In the genomic region with DNA sequence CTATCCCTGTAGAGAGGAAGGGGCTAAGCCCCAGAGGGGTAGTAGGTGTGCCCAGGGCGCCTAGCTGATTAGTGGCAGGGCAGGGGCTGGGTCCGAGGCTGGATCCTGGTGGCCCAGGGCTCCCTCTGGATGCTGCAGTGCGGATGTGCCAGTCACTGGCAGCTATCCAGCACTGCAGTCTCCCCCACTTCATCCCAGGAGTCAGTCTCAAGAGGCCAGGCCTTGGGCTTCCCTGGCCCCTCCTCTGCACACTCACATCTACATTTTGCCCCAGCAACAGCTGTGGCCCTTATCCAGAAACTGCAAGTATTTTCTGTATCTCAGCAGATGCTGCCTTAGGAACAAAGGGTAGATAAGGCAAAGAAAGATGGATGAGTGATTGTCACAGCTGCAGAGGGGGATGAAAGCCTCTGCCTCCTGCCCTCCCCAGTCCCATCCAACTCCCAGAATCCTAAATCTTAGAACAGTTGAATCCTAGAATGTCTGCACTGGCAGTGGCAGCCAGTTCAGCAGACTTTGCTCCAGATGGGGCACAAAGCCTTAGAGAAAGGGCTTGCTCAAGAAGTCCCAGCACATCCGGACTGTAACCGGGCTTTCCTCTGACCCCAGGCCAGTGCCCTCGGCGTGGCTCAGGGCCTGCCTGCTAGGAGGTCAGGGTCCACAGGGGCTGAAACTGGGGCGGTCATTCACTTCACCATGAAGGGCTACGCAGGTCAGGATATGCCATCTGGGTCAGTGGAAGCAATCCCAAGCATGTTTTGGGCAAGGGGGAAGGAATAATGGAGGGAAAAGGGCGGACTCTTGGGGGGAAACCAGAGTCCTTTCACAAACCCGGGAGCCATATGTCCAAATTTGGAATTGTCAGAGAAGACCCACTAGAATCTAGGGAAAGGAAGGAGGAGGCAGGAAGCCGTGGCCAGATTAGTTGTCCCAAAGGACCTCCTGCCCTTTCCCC, we compare ENCODE assay signal across 8 cellular contexts. TPM values are rescaled to one million over a fixed set of nuclear protein-coding genes. Genes with fewer than 3 reads are reported as not detected.
A peak's percentile ranks its signal among the peaks of the same experiment; 100 is the strongest.
DNase-seq lines count a peak whose midpoint lies in the region; FAIRE-seq and TF ChIP-seq lines count a peak whose summit lies in the region.

No MANE protein-coding gene starts in this region.

- no peak overlapping the region for H4K8ac ChIP-seq in H9 (replicated peaks; ENCODE audit: insufficient read length, low read depth, low read length)

- intact Hi-C loops in thyroid gland (cut with DNase I) = no loop called here

- H3K4me1 ChIP-seq in H9 (ENCODE audit: insufficient read depth, low read length) (no peaks in the 10 kb centered on the region), liver (ENCODE audit: control insufficient read depth in 4 of 4, insufficient read depth in 4 of 4, low read length in 3 of 4) (peaks cover 9 to 70% (median 53%) of the 10 kb centered on the region in 4 donors), thyroid gland (peaks cover 20 to 39% of the 10 kb centered on the region in 2 donors)

- H3K9me3 Mint-ChIP-seq in H9 = no peaks in the 10 kb centered on the region

- H3K23ac ChIP-seq in H9 (ENCODE audit: insufficient read length, low read depth, low read length) = no peak overlapping the region

- no peaks in the 10 kb centered on the region for H3K79me1 ChIP-seq in H9 (ENCODE audit: insufficient read depth, low read depth, low read length, poor library complexity, severe bottlenecking)

- no peaks in the 10 kb centered on the region; the same call in 1 of the 2 replicates for H3K79me2 ChIP-seq in H9 (ENCODE audit: insufficient read depth, low read length)

- no peak overlapping the region for H4K5ac ChIP-seq in H9 (ENCODE audit: insufficient read length, low read depth, low read length)

- H3K9ac ChIP-seq in H9 (ENCODE audit: extremely low read depth, insufficient read length, low read length) = no peak overlapping the region
- H3K9ac ChIP-seq in liver (ENCODE audit: low read depth in 1 of 2, low read length in 2 of 2) = peak overlapping the region; percentile 30 to 79

- peak overlapping the region; percentile 70 for H3K4me2 ChIP-seq in H9 (ENCODE audit: insufficient read depth, insufficient read length, low read length)

- no peak overlapping the region for H2AFZ ChIP-seq in H9 (ENCODE audit: low read length)

- no peak overlapping the region for H3T11ph ChIP-seq in H9 (ENCODE audit: low read length)

- peaks cover 28 to 39% of the 10 kb centered on the region in 2 experiments for H3K4me1 Mint-ChIP-seq in H9

- peaks cover 15% of the 10 kb centered on the region for H3K23me2 ChIP-seq in H9 (ENCODE audit: insufficient read length, low read depth, low read length, poor library complexity, severe bottlenecking)

- WGBS in H9 (ENCODE audit: extremely low coverage, insufficient read length, low lambda C conversion rate) = no CpG with 5 or more reads among the region's 12 CpGs
- 19% methylated on average over 12 of the region's 12 CpGs for WGBS in liver
- WGBS in thyroid gland, 2 donors = 44 to 48% methylated on average over 10 to 12 of the region's 12 CpGs

- no peak overlapping the region for H2BK12ac ChIP-seq in H9 (ENCODE audit: insufficient read length, low read depth, low read length)

- H3K27me3 ChIP-seq in H9 (ENCODE audit: insufficient read depth, low read length) = no peaks in the 10 kb centered on the region
- no peaks in the 10 kb centered on the region for H3K27me3 ChIP-seq in liver (ENCODE audit: control insufficient read depth in 4 of 4, insufficient read depth in 4 of 4, low read length in 3 of 4)
- H3K27me3 ChIP-seq in thyroid gland = no peaks in the 10 kb centered on the region

- TF ChIP-seq RAD21 in liver (IDR thresholded peaks at IDR 0.05) = peak; percentile 36 to 38

- H3K56ac ChIP-seq in H9 (ENCODE audit: insufficient read length, low read depth, low read length) = no peak overlapping the region

- DNase-seq in GM10266 (ENCODE audit: extremely low spot score) (peak; percentile 40), H9 (no peak), NCI-H510A treated with DMSO at 0.1 percent for 48 hours (lab: John Stamatoyannopoulos, UW) (peak; percentile 11), cardiac fibroblast (ENCODE audit: low read depth in 2 of 2) (peak; percentile 63 to 74), thyroid gland (peak; percentile 60 to 76), MV-4-11 (lab: John Stamatoyannopoulos, UW) (no peak), D721Med (ENCODE audit: insufficient read length, low spot score) (no peak)

- no peak for FAIRE-seq in D721Med (lab: Jason Lieb, UNC)

- no peak overlapping the region for H2BK5ac ChIP-seq in H9 (ENCODE audit: insufficient read length, low read length)

- no peak for TF ChIP-seq CTCF in GM10266 (IDR thresholded peaks at IDR 0.05; ENCODE audit: control insufficient read depth, insufficient read depth, low read depth, missing control alignments)
- TF ChIP-seq CTCF in H9 (conservative IDR thresholded peaks at IDR 0.05) = no peak
- TF ChIP-seq CTCF in cardiac fibroblast (IDR thresholded peaks at IDR 0.05; ENCODE audit: low read depth, low read length) = no peak
- TF ChIP-seq CTCF in liver (IDR thresholded peaks at IDR 0.05; ENCODE audit: low read depth, low read length, missing input control) = no peak
- TF ChIP-seq CTCF in thyroid gland (IDR thresholded peaks at IDR 0.05) = no peak
- no peak for TF ChIP-seq CTCF in D721Med (IDR thresholded peaks at IDR 0.05; ENCODE audit: insufficient read depth, missing control alignments)

- H3K4me3 ChIP-seq in cardiac fibroblast (replicated peaks in 1 of 2; ENCODE audit: low read depth in 2 of 2, low read length in 2 of 2) = peak overlapping the region; percentile 95 to 99
- H3K4me3 ChIP-seq in liver (ENCODE audit: low read depth in 1 of 3, low read length in 3 of 3) = peak overlapping the region; percentile 19 to 93 (median 67)
- H3K4me3 ChIP-seq in thyroid gland (replicated peaks in 1 of 3) = peak overlapping the region in 2 of 3 donors; percentile 32 to 59

- H3K36me3 Mint-ChIP-seq in H9 (ENCODE audit: insufficient read depth in 1 of 3, low read depth in 3 of 3) = no peaks in the 10 kb centered on the region

- H4K91ac ChIP-seq in H9 (ENCODE audit: insufficient read length, low read depth, low read length) = no peak overlapping the region

- no peak overlapping the region for H3K27ac ChIP-seq in H9 (ENCODE audit: insufficient read length, low read depth, low read length)
- peak overlapping the region; percentile 80 to 84 for H3K27ac ChIP-seq in liver (ENCODE audit: low read depth in 1 of 2, low read length in 2 of 2)
- H3K27ac ChIP-seq in thyroid gland = peak overlapping the region; percentile 71 to 93 (median 84)

- H4K20me1 ChIP-seq in H9 (ENCODE audit: control insufficient read depth, insufficient read depth, insufficient read length) = no peaks in the 10 kb centered on the region

- peak overlapping the region; percentile 77 to 85 for H3K4me3 Mint-ChIP-seq in H9

- H3K36me3 ChIP-seq in liver (ENCODE audit: control insufficient read depth in 4 of 4, insufficient read depth in 3 of 4, low read depth in 1 of 4, low read length in 3 of 4) (peaks cover 0 to 2% (median 0%) of the 10 kb centered on the region in 4 donors), thyroid gland (no peaks in the 10 kb centered on the region)

- H2BK15ac ChIP-seq in H9 (ENCODE audit: low read depth, low read length) = no peak overlapping the region

- H3K27ac Mint-ChIP-seq in H9 = no peak overlapping the region; a peak in 1 of 7 replicates

- H3K4ac ChIP-seq in H9 (ENCODE audit: low read depth, low read length) = no peak overlapping the region

- H3K9me3 ChIP-seq in H9 (ENCODE audit: control insufficient read depth, low read depth, low read length) = no peaks in the 10 kb centered on the region
- no peaks in the 10 kb centered on the region for H3K9me3 ChIP-seq in liver (ENCODE audit: control insufficient read depth in 4 of 4, low read length in 3 of 4)
- H3K9me3 ChIP-seq in thyroid gland = no peaks in the 10 kb centered on the region

- H3K18ac ChIP-seq in H9 (ENCODE audit: insufficient read length, low read depth, low read length) = no peak overlapping the region

- no peak overlapping the region for H3K14ac ChIP-seq in H9 (ENCODE audit: insufficient read depth, low read length)

- H2AK5ac ChIP-seq in H9 (ENCODE audit: insufficient read length, low read length) = no peak overlapping the region

- no peak overlapping the region for H2BK120ac ChIP-seq in H9 (ENCODE audit: low read depth, low read length, poor library complexity, severe bottlenecking)

- no peak for TF ChIP-seq POLR2A in thyroid gland (IDR thresholded peaks at IDR 0.05)

- peaks cover 12% of the 10 kb centered on the region; the same call in 1 of the 2 replicates for H3K27me3 Mint-ChIP-seq in H9 (ENCODE audit: low read depth)

- H2BK20ac ChIP-seq in H9 (ENCODE audit: low read depth, low read length, poor library complexity, severe bottlenecking) = no peak overlapping the region

TF ChIP-seq in liver, 16 proteins besides CTCF, POLR2A, EP300 and RAD21 (continues in another document):
- peak; percentile 36 for TF ChIP-seq YY1 (IDR thresholded peaks at IDR 0.05)
- TF ChIP-seq, protein P1, sequence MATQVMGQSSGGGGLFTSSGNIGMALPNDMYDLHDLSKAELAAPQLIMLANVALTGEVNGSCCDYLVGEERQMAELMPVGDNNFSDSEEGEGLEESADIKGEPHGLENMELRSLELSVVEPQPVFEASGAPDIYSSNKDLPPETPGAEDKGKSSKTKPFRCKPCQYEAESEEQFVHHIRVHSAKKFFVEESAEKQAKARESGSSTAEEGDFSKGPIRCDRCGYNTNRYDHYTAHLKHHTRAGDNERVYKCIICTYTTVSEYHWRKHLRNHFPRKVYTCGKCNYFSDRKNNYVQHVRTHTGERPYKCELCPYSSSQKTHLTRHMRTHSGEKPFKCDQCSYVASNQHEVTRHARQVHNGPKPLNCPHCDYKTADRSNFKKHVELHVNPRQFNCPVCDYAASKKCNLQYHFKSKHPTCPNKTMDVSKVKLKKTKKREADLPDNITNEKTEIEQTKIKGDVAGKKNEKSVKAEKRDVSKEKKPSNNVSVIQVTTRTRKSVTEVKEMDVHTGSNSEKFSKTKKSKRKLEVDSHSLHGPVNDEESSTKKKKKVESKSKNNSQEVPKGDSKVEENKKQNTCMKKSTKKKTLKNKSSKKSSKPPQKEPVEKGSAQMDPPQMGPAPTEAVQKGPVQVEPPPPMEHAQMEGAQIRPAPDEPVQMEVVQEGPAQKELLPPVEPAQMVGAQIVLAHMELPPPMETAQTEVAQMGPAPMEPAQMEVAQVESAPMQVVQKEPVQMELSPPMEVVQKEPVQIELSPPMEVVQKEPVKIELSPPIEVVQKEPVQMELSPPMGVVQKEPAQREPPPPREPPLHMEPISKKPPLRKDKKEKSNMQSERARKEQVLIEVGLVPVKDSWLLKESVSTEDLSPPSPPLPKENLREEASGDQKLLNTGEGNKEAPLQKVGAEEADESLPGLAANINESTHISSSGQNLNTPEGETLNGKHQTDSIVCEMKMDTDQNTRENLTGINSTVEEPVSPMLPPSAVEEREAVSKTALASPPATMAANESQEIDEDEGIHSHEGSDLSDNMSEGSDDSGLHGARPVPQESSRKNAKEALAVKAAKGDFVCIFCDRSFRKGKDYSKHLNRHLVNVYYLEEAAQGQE (IDR thresholded peaks at IDR 0.05) = peak; percentile 27
- TF ChIP-seq HNF4G (IDR thresholded peaks at IDR 0.05) = peak; percentile 97
- TF ChIP-seq JUND (IDR thresholded peaks at IDR 0.05) = peak; percentile 69 to 86
- peak; percentile 97 for TF ChIP-seq SP1 (IDR thresholded peaks at IDR 0.05)
- peak; percentile 99 for TF ChIP-seq NR2F2 (IDR thresholded peaks at IDR 0.05)

RNA-seq across cellular contexts. Expression of a gene that starts 1.5 kb away (rescaled TPM):
- total RNA-seq in H9 (2021) (93.2 and 98.7 TPM in 2 replicates), liver (100 to 1,000 TPM; 137 to 215 TPM), thyroid gland (100 to 1,000 TPM; 122 to 283 (median 180) TPM)
- polyA plus RNA-seq in liver = 100 to 1,000 TPM in 1 of 2 donors, 10 to 100 TPM in 1; 52.7 to 116 TPM

Comparison
In these comparisons a context has a peak if more than half of its experiments do, and no peak if none do; other contexts are left out.
1. DNase-seq: peak in GM10266 (single experiment), NCI-H510A treated with DMSO at 0.1 percent for 48 hours (single experiment), cardiac fibroblast (2 of 2) and thyroid gland (2 of 2); none in H9 (single experiment), MV-4-11 (single experiment) and D721Med (single experiment).
2. H3K4me3 ChIP-seq: peak in every context shown above with its lines; median percentile 97 in cardiac fibroblast; 67 in liver; 46 in thyroid gland.